10 cellular contexts compared by ENCODE assay signal in genomic region chr1:2840036-2840809, GRCh38. TPM values are rescaled to one million over a fixed set of nuclear protein-coding genes. Genes with fewer than 3 reads are reported as not detected.
DNase-seq lines count a peak whose midpoint lies in the region; ATAC-seq and TF ChIP-seq lines count a peak whose summit lies in the region.
"Had no signal": no experiment of that assay in that cellular context is flagged by ENCODE, and none has a peak within 500 bp of the region (broad histone marks: within the 10 kb centered on the region; RNA-seq: fewer than 3 reads in every experiment).

No MANE protein-coding gene starts in this region.

- H2AK5ac ChIP-seq in mesenchymal stem cell (ENCODE audit: low read length, severe bottlenecking) = no peak overlapping the region

- no peak for TF ChIP-seq CTCF in GM12865 (IDR thresholded peaks at IDR 0.05; ENCODE audit: insufficient read depth, low read depth, low read length, missing control alignments)

- no peak overlapping the region for H2BK15ac ChIP-seq in mesenchymal stem cell (ENCODE audit: low read depth, poor library complexity, severe bottlenecking)

- H2BK120ac ChIP-seq in mesenchymal stem cell (ENCODE audit: low read depth, low read length) = no peak overlapping the region

- WGBS in mesenchymal stem cell = 73% methylated on average over 16 of the region's 16 CpGs

- no peak overlapping the region for H3K18ac ChIP-seq in mesenchymal stem cell (ENCODE audit: low read depth in 1 of 2, low read length in 2 of 2)

- H3K27ac ChIP-seq in mesenchymal stem cell (ENCODE audit: low read length, poor library complexity, severe bottlenecking) = no peak overlapping the region

- H2BK5ac ChIP-seq in mesenchymal stem cell (ENCODE audit: low read depth, low read length, poor library complexity, severe bottlenecking) = no peak overlapping the region

- no peak overlapping the region for H3K4me3 ChIP-seq in GM12865 (ENCODE audit: low read depth, low read length)
- no peak overlapping the region for H3K4me3 ChIP-seq in mesenchymal stem cell (ENCODE audit: insufficient read depth in 1 of 2, low read depth in 1 of 2, low read length in 2 of 2)

- no peaks in the 10 kb centered on the region for H3K4me1 ChIP-seq in mesenchymal stem cell (ENCODE audit: control insufficient read depth, insufficient read depth, low read depth, low read length)

- ATAC-seq in HG03442 (IDR thresholded peaks at IDR 0.05; ENCODE audit: unreplicated experiment) = no peak
- ATAC-seq in GM19351 (IDR thresholded peaks at IDR 0.05; ENCODE audit: unreplicated experiment) = no peak

- H2AFZ ChIP-seq in mesenchymal stem cell (ENCODE audit: low read depth, low read length) = no peak overlapping the region

- DNase-seq in GM12865 (ENCODE audit: low read depth) = peak; percentile 1
- DNase-seq in activated CD4-positive, alpha-beta T cell treated with anti-CD3 and anti-CD28 coated beads for 1 hour = peak; percentile 54
- DNase-seq in activated naive CD4-positive, alpha-beta T cell treated with anti-CD3 and anti-CD28 coated beads, Interleukin-2, amount 50 U/mL, for 16 hours = peak; percentile 65
- DNase-seq in stimulated activated CD4-positive, alpha-beta T cell treated with anti-CD3 and anti-CD28 coated beads, Interleukin-2, amount 100 ng/mL, for 48 hours = peak; percentile 31 to 47
- no peak for DNase-seq in mesenchymal stem cell
- DNase-seq in HT-29 (ENCODE audit: low spot score) = no peak
- DNase-seq: COR-L47, NCI-H510A treated with DMSO at 0.1 percent for 48 hours had no signal

- no peak overlapping the region for H3K23ac ChIP-seq in mesenchymal stem cell (ENCODE audit: low read length in 2 of 2)

- no peak overlapping the region for H3K4me2 ChIP-seq in mesenchymal stem cell (ENCODE audit: low read length, poor library complexity, severe bottlenecking)

- no peak overlapping the region for H2BK12ac ChIP-seq in mesenchymal stem cell (ENCODE audit: low read length in 2 of 2)

- no peak overlapping the region for H4K91ac ChIP-seq in mesenchymal stem cell (ENCODE audit: low read length)

- H4K8ac ChIP-seq in mesenchymal stem cell (ENCODE audit: low read length) = no peak overlapping the region

- H3K9me3 ChIP-seq in mesenchymal stem cell (ENCODE audit: control insufficient read depth, low read length) = no peaks in the 10 kb centered on the region

- H3K27me3 ChIP-seq in mesenchymal stem cell (ENCODE audit: control insufficient read depth in 1 of 2, insufficient read depth in 1 of 2, low read length in 2 of 2) = no peaks in the 10 kb centered on the region

- no peak overlapping the region for H3K4ac ChIP-seq in mesenchymal stem cell (ENCODE audit: low read depth in 1 of 2, low read length in 2 of 2)

- no peak overlapping the region for H3K14ac ChIP-seq in mesenchymal stem cell (ENCODE audit: low read length in 2 of 2)

- H3K9ac ChIP-seq in mesenchymal stem cell (ENCODE audit: low read length) = no peak overlapping the region

- no peaks in the 10 kb centered on the region for H3K36me3 ChIP-seq in mesenchymal stem cell (ENCODE audit: control insufficient read depth in 1 of 2, insufficient read depth in 2 of 2, low read depth in 1 of 2, low read length in 2 of 2)

- H3K79me1 ChIP-seq in mesenchymal stem cell (replicated peaks; ENCODE audit: low read length, poor library complexity, severe bottlenecking) = no peaks in the 10 kb centered on the region

RNA-seq across cellular contexts. Expression of gene TTC34, which starts 38.7 kb away (rescaled TPM):
- 0.06 TPM for polyA plus RNA-seq in mesenchymal stem cell (2013, experiment 1 of 2)
- polyA plus RNA-seq in mesenchymal stem cell (2013, experiment 2 of 2) = 0.08 TPM
- 0.36 and 0.39 TPM in 2 replicates for total RNA-seq in HT-29 (2014; rRNA removed; shearing (Covaris generic))

Comparison
In these comparisons a context has a peak if more than half of its experiments do, and no peak if none do; other contexts are left out.
1. DNase-seq: peak in GM12865 (single experiment), activated CD4-positive, alpha-beta T cell treated with anti-CD3 and anti-CD28 coated beads for 1 hour (single experiment), activated naive CD4-positive, alpha-beta T cell treated with anti-CD3 and anti-CD28 coated beads, Interleukin-2, amount 50 U/mL, for 16 hours (single experiment) and stimulated activated CD4-positive, alpha-beta T cell treated with anti-CD3 and anti-CD28 coated beads, Interleukin-2, amount 100 ng/mL, for 48 hours (2 of 2); none in mesenchymal stem cell (single experiment) and HT-29 (single experiment).